8 cellular contexts compared by ENCODE assay signal in genomic region chr14:103846569-103847438, GRCh38. TPM values are rescaled to one million over a fixed set of nuclear protein-coding genes. Genes with fewer than 3 reads are reported as not detected.
DNase-seq lines count a peak whose midpoint lies in the region; ATAC-seq lines count a peak whose summit lies in the region.

No MANE protein-coding gene starts in this region.

- H3K27ac Mint-ChIP-seq in activated naive CD8-positive, alpha-beta T cell, result peak overlapping the region; percentile 75

- H3K36me3 Mint-ChIP-seq in activated naive CD8-positive, alpha-beta T cell, result peaks cover 2% of the 10 kb centered on the region

- DNase-seq in activated CD4-positive, CD25-positive, alpha-beta regulatory T cell (lab: John Stamatoyannopoulos, UW), result no peak
- DNase-seq in NCI-H526 treated with DMSO at 0.1 percent for 48 hours (lab: John Stamatoyannopoulos, UW) (peak; percentile 21), left ventricle myocardium superior (peak; percentile 75), renal cortical epithelial cell (ENCODE audit: low read depth) (peak; percentile 29), NCI-H774 (lab: John Stamatoyannopoulos, UW) (no peak)

- H3K27me3 Mint-ChIP-seq in activated naive CD8-positive, alpha-beta T cell, result no peaks in the 10 kb centered on the region

- no peaks in the 10 kb centered on the region for H3K9me3 Mint-ChIP-seq in activated naive CD8-positive, alpha-beta T cell (ENCODE audit: low read depth)

- intact Hi-C loops in left ventricle myocardium superior (cut with micrococcal nuclease), result no loop called here

- peak; percentile 25 to 30 for ATAC-seq in activated CD4-positive, CD25-positive, alpha-beta regulatory T cell treated with anti-CD3 and anti-CD28 coated beads, Interleukin-2, amount 50 U/mL, for 24 hours
- peak; percentile 33 for ATAC-seq in HG02798 (IDR thresholded peaks at IDR 0.05; ENCODE audit: poor library complexity, unreplicated experiment)
- peak; percentile 5 for ATAC-seq in left ventricle myocardium superior

- peak overlapping the region; percentile 89 for H3K4me3 Mint-ChIP-seq in activated naive CD8-positive, alpha-beta T cell

- peaks cover 15% of the 10 kb centered on the region for H3K4me1 Mint-ChIP-seq in activated naive CD8-positive, alpha-beta T cell (ENCODE audit: low read depth)

RNA-seq across cellular contexts. Expression of gene PPP1R13B, which starts 0.6 kb away (rescaled TPM):
- total RNA-seq in left ventricle myocardium superior (107 TPM), renal cortical epithelial cell (9.7 and 18.5 TPM in 2 replicates)

Comparison
In these comparisons a context has a peak if more than half of its experiments do, and no peak if none do; other contexts are left out.
1. DNase-seq: peak in NCI-H526 treated with DMSO at 0.1 percent for 48 hours (single experiment), left ventricle myocardium superior (single experiment) and renal cortical epithelial cell (single experiment); none in activated CD4-positive, CD25-positive, alpha-beta regulatory T cell (0 of 4) and NCI-H774 (single experiment).
2. Peak in every context shown above with its lines, with median percentiles within 50 percentile points of each other: ATAC-seq.